8 cellular contexts compared by ENCODE assay signal in genomic region chr6:161348628-161348994, GRCh38.
"Had no signal": no experiment of that assay in that cellular context is flagged by ENCODE, and none has a peak within 500 bp of the region (broad histone marks: within the 10 kb centered on the region; RNA-seq: fewer than 3 reads in every experiment).

No MANE protein-coding gene starts in this region.

- H3K4me3 Mint-ChIP-seq: IgD-negative memory B cell had no signal

- H3K4me2 ChIP-seq: KMS-11 had no signal

- H3K9me3 Mint-ChIP-seq: IgD-negative memory B cell had no signal

- DNase-seq: IMR-90, KBM-7, KG1 had no signal

- ATAC-seq: HepG2 had no signal

- FAIRE-seq: HepG2, HTR-8/SVneo had no signal

- H3K27ac ChIP-seq: HL-60, KMS-11 had no signal

- H3K27ac Mint-ChIP-seq: IgD-negative memory B cell had no signal

- H3K4me1 Mint-ChIP-seq: IgD-negative memory B cell had no signal

- H3K9ac ChIP-seq: KMS-11 had no signal
